8 cellular contexts compared by ENCODE assay signal in the genomic region with DNA sequence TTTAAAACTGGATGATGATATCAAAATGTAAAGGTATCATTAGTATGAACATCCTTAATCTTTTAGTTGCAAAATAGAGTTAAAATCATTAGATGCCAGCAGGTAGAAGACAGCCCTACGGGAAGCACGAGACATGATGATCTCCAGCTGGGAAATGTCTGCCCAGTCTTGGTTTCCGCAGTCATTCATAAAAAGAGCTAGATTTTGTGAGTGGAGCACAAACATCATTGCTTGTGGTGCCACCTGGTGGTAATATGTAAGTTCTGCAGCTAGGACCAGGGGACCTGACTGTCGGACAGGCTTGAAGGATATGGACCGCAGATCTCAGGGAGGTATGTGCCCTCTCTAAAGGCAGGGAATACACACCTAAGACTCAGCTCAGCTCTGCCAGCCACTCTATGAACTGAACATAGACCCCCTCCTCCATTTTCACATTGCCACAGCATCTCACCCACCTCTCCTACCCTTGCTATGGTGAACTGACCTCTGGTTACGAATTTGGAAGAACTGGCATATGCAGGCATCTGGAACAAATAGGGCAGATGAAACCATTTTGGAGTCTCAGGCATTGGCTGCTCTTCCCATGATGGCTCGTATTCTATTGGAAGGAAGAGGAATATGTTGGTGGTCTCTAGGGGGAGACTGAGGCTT. TPM values are rescaled to one million over a fixed set of nuclear protein-coding genes. Genes with fewer than 3 reads are reported as not detected.
DNase-seq lines count a peak whose midpoint lies in the region; ATAC-seq and TF ChIP-seq lines count a peak whose summit lies in the region.

No MANE protein-coding gene starts in this region.

- no peaks in the 10 kb centered on the region for H3K27me3 ChIP-seq in RWPE2 (ENCODE audit: insufficient read depth, poor library complexity, severe bottlenecking)

- TF ChIP-seq POLR2A in GM19193 (IDR thresholded peaks at IDR 0.05; ENCODE audit: extremely low read depth, insufficient read depth, insufficient read length) (peak; percentile 26), NB4 (IDR thresholded peaks at IDR 0.05; ENCODE audit: extremely low read depth, insufficient read length) (no peak)

- DNase-seq in Ammon's horn (ENCODE audit: low spot score) (peak; percentile 90), NB4 (ENCODE audit: low read depth) (peak; percentile 75), RWPE2 (ENCODE audit: low spot score) (no peak), germinal center (ENCODE audit: low spot score) (peak; percentile 80), osteocyte (ENCODE audit: extremely low spot score, unreplicated experiment) (peak; percentile 88), mesenteric fat pad (ENCODE audit: low spot score) (no peak)
- DNase-seq in activated naive CD4-positive, alpha-beta T cell treated with anti-CD3 and anti-CD28 coated beads, Interleukin-2, amount 50 U/mL, for 16 hours: peak; percentile 57

- peak; percentile 5; the same call in 1 of the 3 replicates for ATAC-seq in RWPE2 (ENCODE audit: low read depth)

- no peak overlapping the region for H3K27ac ChIP-seq in RWPE2 (ENCODE audit: poor library complexity, severe bottlenecking)

- peaks cover 3% of the 10 kb centered on the region for H3K4me1 Mint-ChIP-seq in osteocyte (ENCODE audit: unreplicated experiment)

- H3K4me3 ChIP-seq in NB4 (ENCODE audit: low read depth, low read length) (no peak overlapping the region), RWPE2 (ENCODE audit: severe bottlenecking) (no peak overlapping the region)

- H3K4me3 Mint-ChIP-seq in osteocyte (ENCODE audit: unreplicated experiment): no peak overlapping the region

- H3K9me3 Mint-ChIP-seq in osteocyte (ENCODE audit: unreplicated experiment): no peaks in the 10 kb centered on the region

- H3K9me3 ChIP-seq in RWPE2 (ENCODE audit: severe bottlenecking): no peaks in the 10 kb centered on the region

- no peaks in the 10 kb centered on the region for H3K36me3 Mint-ChIP-seq in osteocyte (ENCODE audit: unreplicated experiment)

- peaks cover 57% of the 10 kb centered on the region for H3K27me3 Mint-ChIP-seq in osteocyte (ENCODE audit: unreplicated experiment)

- no peaks in the 10 kb centered on the region for H3K36me3 ChIP-seq in RWPE2 (ENCODE audit: low read depth)

- H3K27ac Mint-ChIP-seq in osteocyte (ENCODE audit: unreplicated experiment): no peak overlapping the region

- peaks cover 6% of the 10 kb centered on the region for H3K4me1 ChIP-seq in RWPE2 (ENCODE audit: insufficient read depth, poor library complexity, severe bottlenecking)

- TF ChIP-seq CTCF in NB4 (IDR thresholded peaks at IDR 0.05; ENCODE audit: low read depth, low read length) (peak; percentile 68), RWPE2 (IDR thresholded peaks at IDR 0.05; ENCODE audit: poor library complexity, severe bottlenecking) (peak; percentile 87), osteocyte (IDR thresholded peaks at IDR 0.05) (peak; percentile 84)

RNA-seq across cellular contexts. Expression of gene FCMR, which starts 9.2 kb away (rescaled TPM):
- total RNA-seq in osteocyte: not detected in 2 replicates
- total RNA-seq in mesenteric fat pad: 5.8 TPM

RNA-seq across cellular contexts. Expression of gene IL24, which starts 15.3 kb away (rescaled TPM):
- total RNA-seq in osteocyte: not detected in 2 replicates
- total RNA-seq in mesenteric fat pad: not detected

RNA-seq across cellular contexts. Expression of gene PIGR, which starts 33.7 kb away (rescaled TPM):
- total RNA-seq in osteocyte (not detected in 2 replicates), mesenteric fat pad (6.9 TPM)

RNA-seq across cellular contexts. Expression of gene IL20, which starts 47.1 kb away (rescaled TPM):
- not detected in 2 replicates for total RNA-seq in osteocyte
- total RNA-seq in mesenteric fat pad: not detected

RNA-seq across cellular contexts. Expression of gene FCAMR, which starts 57.7 kb away (rescaled TPM):
- total RNA-seq in osteocyte (not detected in 2 replicates), mesenteric fat pad (not detected)

Comparison
In these comparisons a context has a peak if more than half of its experiments do, and no peak if none do; other contexts are left out.
1. DNase-seq: peak in Ammon's horn (single experiment), NB4 (single experiment), activated naive CD4-positive, alpha-beta T cell treated with anti-CD3 and anti-CD28 coated beads, Interleukin-2, amount 50 U/mL, for 16 hours (single experiment), germinal center (single experiment) and osteocyte (single experiment); none in RWPE2 (single experiment) and mesenteric fat pad (single experiment).
2. Peak in every context shown above with its lines, with median percentiles within 50 percentile points of each other: CTCF ChIP-seq.